ENCODE assay signal across 8 cellular contexts in the genomic region with DNA sequence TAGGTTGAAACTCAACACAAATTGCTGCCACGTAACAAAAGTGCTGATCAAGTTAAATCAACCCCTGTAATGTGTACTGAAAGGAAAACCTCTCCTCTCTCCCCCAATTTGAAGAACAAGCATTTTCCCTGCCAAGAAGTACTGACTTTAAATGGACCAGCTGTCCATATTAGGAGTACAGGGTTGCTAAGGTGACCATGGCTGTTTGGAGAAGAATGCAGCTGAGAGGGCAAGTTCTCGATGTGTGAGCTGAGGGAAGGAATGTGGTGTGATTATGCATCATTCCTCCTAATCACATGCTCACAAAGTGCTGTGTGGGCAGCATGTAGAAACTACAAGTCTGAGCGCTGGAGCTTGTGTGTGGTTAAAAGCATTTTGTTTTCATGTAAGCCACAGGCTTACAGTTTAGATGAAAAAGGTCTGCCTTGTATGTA. TPM values are rescaled to one million over a fixed set of nuclear protein-coding genes. Genes with fewer than 3 reads are reported as not detected.
A peak's percentile ranks its signal among the peaks of the same experiment; 100 is the strongest.
DNase-seq lines count a peak whose midpoint lies in the region; ATAC-seq, FAIRE-seq and TF ChIP-seq lines count a peak whose summit lies in the region.

No MANE protein-coding gene starts in this region.

- no peak for TF ChIP-seq CTCF in bronchial epithelial cell (IDR thresholded peaks at IDR 0.05; ENCODE audit: insufficient read depth, low read length, severe bottlenecking)

- peak; percentile 81 for FAIRE-seq in bronchial epithelial cell (lab: Jason Lieb, UNC)

- no peaks in the 10 kb centered on the region for H3K27me3 ChIP-seq in bronchial epithelial cell (ENCODE audit: control insufficient read depth, insufficient read depth, low read length)

- peak; percentile 9 for DNase-seq in activated T-cell treated with anti-CD3 and anti-CD28 coated beads for 48 hours (ENCODE audit: low read depth)
- DNase-seq in activated T-cell treated with anti-CD3 and anti-CD28 coated beads, Interleukin-2, amount 50 U/mL, for 1 hour: no peak
- peak; percentile 100 for DNase-seq in NCI-H226
- DNase-seq in bronchial epithelial cell (ENCODE audit: low read depth): peak; percentile 99
- peak; percentile 75 for DNase-seq in inferior parietal cortex (ENCODE audit: extremely low spot score)
- DNase-seq in NCI-H187 (lab: John Stamatoyannopoulos, UW): no peak

- peak; percentile 82 for ATAC-seq in HG02763 (IDR thresholded peaks at IDR 0.05; ENCODE audit: unreplicated experiment)

- peak overlapping the region in 18 of 21 experiments; percentile 7 to 81 (median 53) for H3K27ac ChIP-seq in skin epidermis

- H3K4me3 ChIP-seq in bronchial epithelial cell (ENCODE audit: low read depth, low read length) (no peak overlapping the region), skin epidermis (no peak overlapping the region)

- H3K36me3 ChIP-seq in bronchial epithelial cell (ENCODE audit: control insufficient read depth, insufficient read depth, low read length): no peaks in the 10 kb centered on the region

RNA-seq across cellular contexts. Expression of a gene that starts 50.9 kb away (rescaled TPM):
- total RNA-seq in bronchial epithelial cell: 150 and 235 TPM in 2 replicates

Comparison
In these comparisons a context has a peak if more than half of its experiments do, and no peak if none do; other contexts are left out.
1. DNase-seq: peak in activated T-cell treated with anti-CD3 and anti-CD28 coated beads for 48 hours (single experiment), NCI-H226 (single experiment), bronchial epithelial cell (single experiment) and inferior parietal cortex (single experiment); none in activated T-cell treated with anti-CD3 and anti-CD28 coated beads, Interleukin-2, amount 50 U/mL, for 1 hour (single experiment) and NCI-H187 (0 of 2).